25 cellular contexts compared by ENCODE assay signal in genomic region chr21:19181604-19182140, GRCh38.
"Had no signal": no experiment of that assay in that cellular context is flagged by ENCODE, and none has a peak within 500 bp of the region (broad histone marks: within the 10 kb centered on the region; RNA-seq: fewer than 3 reads in every experiment).

No MANE protein-coding gene starts in this region.

- H3K9me3 ChIP-seq: ovary, right atrium auricular region, right lobe of liver, stomach, testis, thyroid gland, transverse colon, upper lobe of left lung, vagina had no signal

- H3K4me3 ChIP-seq: left lung, lung, ovary, right atrium auricular region, right lobe of liver, stomach, testis, thyroid gland, transverse colon, upper lobe of left lung, vagina had no signal

- H3K36me3 ChIP-seq: left lung, ovary, right atrium auricular region, right lobe of liver, stomach, thyroid gland, transverse colon, upper lobe of left lung, vagina had no signal

- ATAC-seq: left colon; left lung; naive thymus-derived CD4-positive, alpha-beta T cell; natural killer cell treated with Interleukin-12 subunit alpha and Interleukin-12 subunit beta and Interleukin-15 and Interleukin-18, amount 100 ng/mL, for 72 hours; stimulated activated naive B cell treated with anti-CD40 and anti-IgM and Interleukin-4, amounts not matched to agents 10 μg/mL and 1 μg/mL and 100 μg/mL, for 72 hours; stimulated activated naive CD8-positive, alpha-beta T cell treated with anti-CD3 and anti-CD28 coated beads, Interleukin-15, Interleukin-2, amounts not matched to agents 100 U/mL and 50 U/mL, for 24 hours had no signal

- H3K27ac ChIP-seq: left lung, ovary, right atrium auricular region, right lobe of liver, stomach, testis, thyroid gland, transverse colon, upper lobe of left lung, vagina had no signal

- H3K27me3 ChIP-seq: left lung, ovary, right atrium auricular region, right lobe of liver, stomach, testis, thyroid gland, transverse colon, upper lobe of left lung, vagina had no signal

- DNase-seq: hypothalamus; immature natural killer cell; kidney; left colon; left lung; mesendoderm; naive thymus-derived CD4-positive, alpha-beta T cell; ovary; right lobe of liver; stimulated activated CD4-positive, alpha-beta T cell treated with anti-CD3 and anti-CD28 coated beads, Interleukin-12 subunit alpha, Interleukin-12 subunit beta, amount 100 ng/mL, for 4 hours; stimulated activated CD4-positive, alpha-beta T cell treated with anti-CD3 and anti-CD28 coated beads, Interleukin-15, amount 100 ng/mL, for 24 hours; stimulated activated CD4-positive, alpha-beta T cell treated with anti-CD3 and anti-CD28 coated beads, Interleukin-2, amount 100 ng/mL, for 24 hours; stimulated activated CD4-positive, alpha-beta T cell treated with anti-CD3 and anti-CD28 coated beads, Interleukin-4, amount 100 ng/mL, for 1 hour; stimulated activated naive B cell treated with anti-CD40 and anti-IgM and Interleukin-4, amounts not matched to agents 10 μg/mL and 1 μg/mL and 100 μg/mL, for 72 hours; stimulated activated naive CD8-positive, alpha-beta T cell treated with anti-CD3 and anti-CD28 coated beads, Interleukin-15, Interleukin-2, amounts not matched to agents 100 U/mL and 50 U/mL, for 24 hours; stomach; testis; thyroid gland; transverse colon; upper lobe of left lung had no signal

- FAIRE-seq: islet of Langerhans, kidney had no signal

- H3K4me1 ChIP-seq: left lung, right atrium auricular region, right lobe of liver, stomach, testis, thyroid gland, transverse colon, upper lobe of left lung, vagina had no signal
